In the genomic region with DNA sequence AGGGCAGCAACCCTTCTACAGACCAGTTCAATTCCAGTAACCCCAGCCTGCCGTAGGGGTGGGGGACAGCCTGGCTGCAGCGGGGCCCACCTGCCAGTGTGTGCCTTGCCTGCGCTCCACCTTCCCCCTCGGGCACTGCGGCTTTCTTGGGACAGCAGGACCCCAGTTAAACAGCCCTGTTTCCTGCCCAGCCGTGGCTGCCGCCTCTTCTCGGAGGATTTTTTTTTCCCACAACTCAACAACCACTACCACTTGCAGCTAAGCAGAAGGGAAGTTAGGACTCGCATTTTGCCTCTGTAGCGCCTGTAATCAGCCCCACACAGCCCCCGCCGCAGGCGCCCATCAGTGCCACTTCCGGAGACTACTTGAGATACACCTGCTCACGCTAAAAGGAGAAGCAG, we compare ENCODE assay signal across 9 cellular contexts.
DNase-seq lines count a peak whose midpoint lies in the region; ATAC-seq and TF ChIP-seq lines count a peak whose summit lies in the region.
"Had no signal": no experiment of that assay in that cellular context is flagged by ENCODE, and none has a peak within 500 bp of the region (broad histone marks: within the 10 kb centered on the region; RNA-seq: fewer than 3 reads in every experiment).

No MANE protein-coding gene starts in this region.

- H3K9me3 ChIP-seq in left ventricle myocardium inferior (replicated peaks) (no peaks in the 10 kb centered on the region), right cardiac atrium (ENCODE audit: control insufficient read depth, low read length) (no peaks in the 10 kb centered on the region)
- H3K9me3 ChIP-seq: tibial nerve had no signal

- H3K36me3 ChIP-seq in left ventricle myocardium inferior, result no peaks in the 10 kb centered on the region

- H3K4me1 Mint-ChIP-seq in activated naive CD4-positive, alpha-beta T cell treated with anti-CD3 and anti-CD28 coated beads, Interleukin-2, amount 50 U/mL, for 24 hours, result peaks cover 64% of the 10 kb centered on the region

- no peaks in the 10 kb centered on the region for H3K27me3 ChIP-seq in left ventricle myocardium inferior (ENCODE audit: low read depth)
- no peaks in the 10 kb centered on the region for H3K27me3 ChIP-seq in right cardiac atrium (ENCODE audit: control insufficient read depth, insufficient read depth)
- H3K27me3 ChIP-seq: tibial nerve had no signal

- peak overlapping the region; percentile 59 for H3K27ac Mint-ChIP-seq in activated naive CD4-positive, alpha-beta T cell treated with anti-CD3 and anti-CD28 coated beads, Interleukin-2, amount 50 U/mL, for 24 hours

- H3K36me3 Mint-ChIP-seq in activated naive CD4-positive, alpha-beta T cell treated with anti-CD3 and anti-CD28 coated beads, Interleukin-2, amount 50 U/mL, for 24 hours, result no peaks in the 10 kb centered on the region

- H3K4me3 Mint-ChIP-seq in activated naive CD4-positive, alpha-beta T cell treated with anti-CD3 and anti-CD28 coated beads, Interleukin-2, amount 50 U/mL, for 24 hours, result peak overlapping the region; percentile 72

- H3K27ac ChIP-seq in left ventricle myocardium inferior (replicated peaks) (peak overlapping the region; percentile 94), right cardiac atrium (ENCODE audit: low read length) (no peak overlapping the region)
- H3K27ac ChIP-seq: tibial nerve had no signal

- H3K27me3 Mint-ChIP-seq in activated naive CD4-positive, alpha-beta T cell treated with anti-CD3 and anti-CD28 coated beads, Interleukin-2, amount 50 U/mL, for 24 hours, result no peaks in the 10 kb centered on the region

- DNase-seq in left ventricle myocardium inferior (no peak), right cardiac atrium (no peak), NCI-H748 treated with DMSO at 0.1 percent for 48 hours (lab: John Stamatoyannopoulos, UW) (peak; percentile 15), GM03348 (ENCODE audit: low spot score) (no peak), cortex of kidney (lab: John Stamatoyannopoulos, UW) (no peak)
- DNase-seq in stimulated activated naive CD8-positive, alpha-beta T cell treated with anti-CD3 and anti-CD28 coated beads, Interleukin-15, Interleukin-2, amounts not matched to agents 100 U/mL and 50 U/mL, for 24 hours, result peak; percentile 39

- no peak for TF ChIP-seq CTCF in left ventricle myocardium inferior (IDR thresholded peaks at IDR 0.05; ENCODE audit: borderline replicate concordance)

- intact Hi-C loops in left ventricle myocardium inferior (cut with micrococcal nuclease) (no loop called here), right cardiac atrium (cut with DNase I) (no loop called here)

- ATAC-seq in right cardiac atrium, result no peak
- ATAC-seq in stimulated activated naive CD8-positive, alpha-beta T cell treated with anti-CD3 and anti-CD28 coated beads, Interleukin-15, Interleukin-2, amounts not matched to agents 100 U/mL and 50 U/mL, for 24 hours, result peak; percentile 47
- no peak for ATAC-seq in HG03095 (IDR thresholded peaks at IDR 0.05; ENCODE audit: unreplicated experiment)

- peaks cover 98% of the 10 kb centered on the region for H3K4me1 ChIP-seq in left ventricle myocardium inferior
- peaks cover 7% of the 10 kb centered on the region for H3K4me1 ChIP-seq in right cardiac atrium (ENCODE audit: control insufficient read depth, insufficient read depth, low read length)

- H3K9me3 Mint-ChIP-seq in activated naive CD4-positive, alpha-beta T cell treated with anti-CD3 and anti-CD28 coated beads, Interleukin-2, amount 50 U/mL, for 24 hours, result no peaks in the 10 kb centered on the region

- H3K4me3 ChIP-seq in left ventricle myocardium inferior (no peak overlapping the region), right cardiac atrium (ENCODE audit: low read length) (no peak overlapping the region)
- H3K4me3 ChIP-seq: tibial nerve had no signal

- 67% methylated on average over 15 of the region's 15 CpGs for WGBS in right cardiac atrium

Comparison
In these comparisons a context has a peak if more than half of its experiments do, and no peak if none do; other contexts are left out.
1. DNase-seq: peak in NCI-H748 treated with DMSO at 0.1 percent for 48 hours (single experiment) and stimulated activated naive CD8-positive, alpha-beta T cell treated with anti-CD3 and anti-CD28 coated beads, Interleukin-15, Interleukin-2, amounts not matched to agents 100 U/mL and 50 U/mL, for 24 hours (single experiment); none in left ventricle myocardium inferior (single experiment), right cardiac atrium (0 of 3), GM03348 (single experiment) and cortex of kidney (single experiment).